In the genomic region with DNA sequence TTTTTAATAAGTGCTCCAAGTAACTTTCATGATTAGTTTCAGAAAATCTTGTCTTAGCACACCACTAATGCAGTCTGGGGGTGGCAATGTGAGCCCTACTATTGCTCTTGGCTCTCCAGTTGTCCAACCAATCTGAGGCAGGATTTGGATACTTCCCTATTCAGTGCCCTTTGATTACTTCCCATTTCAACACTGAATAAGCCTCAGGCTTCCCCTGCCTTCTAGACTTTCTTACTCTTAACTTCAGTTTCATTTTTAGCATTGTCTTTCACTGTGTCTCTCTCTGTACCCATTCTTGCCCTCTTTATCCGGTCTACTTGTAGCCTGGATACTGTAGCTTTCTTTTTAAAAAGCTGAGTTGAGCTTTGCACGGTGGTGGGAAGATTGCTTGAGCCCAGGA, we compare ENCODE assay signal across 9 cellular contexts.
A peak's percentile ranks its signal among the peaks of the same experiment; 100 is the strongest.
DNase-seq lines count a peak whose midpoint lies in the region; ATAC-seq, FAIRE-seq and TF ChIP-seq lines count a peak whose summit lies in the region.
"Had no signal": no experiment of that assay in that cellular context is flagged by ENCODE, and none has a peak within 500 bp of the region (broad histone marks: within the 10 kb centered on the region; RNA-seq: fewer than 3 reads in every experiment).

No MANE protein-coding gene starts in this region.

- H3K4me3 ChIP-seq in BLaER1 treated with 17β-estradiol and CSF1 and Interleukin-3, amounts not matched to agents 10 nM and 100 nM, result no peak overlapping the region

- H3K27me3 Mint-ChIP-seq in activated B cell treated with CpG ODN at 0.5 μM for 24 hours, result no peaks in the 10 kb centered on the region
- peaks cover 0 to 3% (median 1%) of the 10 kb centered on the region in 5 donors for H3K27me3 Mint-ChIP-seq in naive thymus-derived CD8-positive, alpha-beta T cell
- H3K27me3 Mint-ChIP-seq in WTC11 (ENCODE audit: low read depth), result no peaks in the 10 kb centered on the region; the same call in 1 of the 2 replicates

- H4K20me1 ChIP-seq in BLaER1 treated with 17β-estradiol and CSF1 and Interleukin-3, amounts not matched to agents 10 nM and 100 nM, result no peaks in the 10 kb centered on the region

- no peaks in the 10 kb centered on the region for H3K36me3 ChIP-seq in BLaER1 treated with 17β-estradiol and CSF1 and Interleukin-3, amounts not matched to agents 10 nM and 100 nM

- no peaks in the 10 kb centered on the region for H3K9me3 ChIP-seq in BLaER1 treated with 17β-estradiol and CSF1 and Interleukin-3, amounts not matched to agents 10 nM and 100 nM (replicated peaks in 1 of 11)

- CTCF ChIA-PET in activated B cell treated with CpG ODN at 0.5 μM for 24 hours (lab: Charles Lee), result interaction anchor here (0.6 kb wide), 1 partner anchor 114 kb away, joined by 3 read pairs; no protein-coding TSS in a partner anchor
- CTCF ChIA-PET in WTC11 (lab: Charles Lee), result no interaction called here

- H3K4me1 ChIP-seq in BLaER1 treated with 17β-estradiol and CSF1 and Interleukin-3, amounts not matched to agents 10 nM and 100 nM, result peaks cover 0 to 11% (median 4%) of the 10 kb centered on the region in 10 experiments; a peak in 11 of 20 replicates

- peak overlapping the region in 7 of 11 experiments; percentile 6 to 86 (median 59); a peak in 13 of 22 replicates for H3K4me2 ChIP-seq in BLaER1 treated with 17β-estradiol and CSF1 and Interleukin-3, amounts not matched to agents 10 nM and 100 nM

- H3K4me3 Mint-ChIP-seq in activated B cell treated with CpG ODN at 0.5 μM for 24 hours (peak overlapping the region; percentile 51), WTC11 (no peak overlapping the region)
- no peak overlapping the region for H3K4me3 Mint-ChIP-seq in naive thymus-derived CD8-positive, alpha-beta T cell

- TF ChIP-seq CTCF in activated B cell treated with CpG ODN at 0.5 μM for 24 hours (IDR thresholded peaks at IDR 0.05) (no peak), WTC11 (IDR thresholded peaks at IDR 0.05) (no peak)

- 0 out of 22 replicates have a peak overlapping the region, but pooled peaks of 1 of the 11 experiments have one; percentile 25 for H3K9ac ChIP-seq in BLaER1 treated with 17β-estradiol and CSF1 and Interleukin-3, amounts not matched to agents 10 nM and 100 nM

- intact Hi-C loops in activated B cell treated with CpG ODN at 0.5 μM for 24 hours (cut with micrococcal nuclease), result no loop called here

- DNase-seq in GM19239 (ENCODE audit: insufficient read length, low spot score) (no peak), activated B cell treated with CpG ODN at 0.5 μM for 24 hours (no peak), WTC11 (ENCODE audit: low spot score) (no peak)
- no peak for DNase-seq in naive thymus-derived CD8-positive, alpha-beta T cell
- no peak for DNase-seq in stimulated activated naive CD4-positive, alpha-beta T cell treated with Interleukin-2 at 50 U/mL for 16 hours (lab: John Stamatoyannopoulos, UW)
- DNase-seq in effector CD8-positive, alpha-beta T cell (lab: John Stamatoyannopoulos, UW), result no peak

- H3K27ac ChIP-seq in BLaER1 treated with 17β-estradiol and CSF1 and Interleukin-3, amounts not matched to agents 10 nM and 100 nM, result peak overlapping the region in 6 of 11 experiments; percentile 10 to 50 (median 34); a peak in 10 of 22 replicates
- H3K27ac ChIP-seq: VCaP had no signal

- FAIRE-seq in GM19239 (lab: Jason Lieb, UNC), result peak; percentile 86

- H3K27ac Mint-ChIP-seq in activated B cell treated with CpG ODN at 0.5 μM for 24 hours (peak overlapping the region; percentile 87), WTC11 (no peak overlapping the region)
- peak overlapping the region in 1 of 10 donors; percentile 59 for H3K27ac Mint-ChIP-seq in naive thymus-derived CD8-positive, alpha-beta T cell

- H3K27me3 ChIP-seq in BLaER1 treated with 17β-estradiol and CSF1 and Interleukin-3, amounts not matched to agents 10 nM and 100 nM, result no peaks in the 10 kb centered on the region

- no peaks in the 10 kb centered on the region for H3K9me3 Mint-ChIP-seq in activated B cell treated with CpG ODN at 0.5 μM for 24 hours
- H3K9me3 Mint-ChIP-seq in naive thymus-derived CD8-positive, alpha-beta T cell, result peaks cover 0 to 3% (median 0%) of the 10 kb centered on the region in 9 donors
- H3K9me3 Mint-ChIP-seq in WTC11, result 0 out of 2 replicates have a peak, but pooled peaks cover 3% of the 10 kb centered on the region

- POLR2A ChIA-PET in activated B cell treated with CpG ODN at 0.5 μM for 24 hours (lab: Charles Lee), result interaction anchor here (0.6 to 1.4 kb wide), 9 partner anchors 10 to 622 kb away, joined by 3 to 5 read pairs (median 3); no protein-coding TSS in a partner anchor
- POLR2A ChIA-PET in naive thymus-derived CD8-positive, alpha-beta T cell (lab: Charles Lee), result no interaction called here
- POLR2A ChIA-PET in WTC11 (lab: Charles Lee), result interaction anchor here (0.6 kb wide), 1 partner anchor 51 kb away, joined by 4 read pairs; no protein-coding TSS in a partner anchor

- ATAC-seq in HG03139 (IDR thresholded peaks at IDR 0.05; ENCODE audit: unreplicated experiment), result peak; percentile 88
- peak; percentile 95 for ATAC-seq in activated B cell treated with CpG ODN at 0.5 μM for 24 hours (ENCODE audit: low read depth)
- ATAC-seq in naive thymus-derived CD8-positive, alpha-beta T cell, result no peak
- no peak for ATAC-seq in WTC11

- H3K36me3 Mint-ChIP-seq in activated B cell treated with CpG ODN at 0.5 μM for 24 hours (ENCODE audit: low read depth), result no peaks in the 10 kb centered on the region
- H3K36me3 Mint-ChIP-seq in naive thymus-derived CD8-positive, alpha-beta T cell, result no peaks in the 10 kb centered on the region
- H3K36me3 Mint-ChIP-seq in WTC11, result no peaks in the 10 kb centered on the region

- peaks cover 20% of the 10 kb centered on the region for H3K4me1 Mint-ChIP-seq in activated B cell treated with CpG ODN at 0.5 μM for 24 hours
- peaks cover 0 to 14% (median 0%) of the 10 kb centered on the region in 4 donors for H3K4me1 Mint-ChIP-seq in naive thymus-derived CD8-positive, alpha-beta T cell
- peaks cover 4% of the 10 kb centered on the region for H3K4me1 Mint-ChIP-seq in WTC11

TF ChIP-seq in WTC11, 78 proteins besides CTCF, POLR2A, EP300 and RAD21 (continues in another document):
- no peak for TF ChIP-seq HMGA2 (CRISPR knock-in tag; IDR thresholded peaks at IDR 0.05)
- no peak for TF ChIP-seq ZSCAN18 (CRISPR knock-in tag; IDR thresholded peaks at IDR 0.05)
- TF ChIP-seq, protein P1, sequence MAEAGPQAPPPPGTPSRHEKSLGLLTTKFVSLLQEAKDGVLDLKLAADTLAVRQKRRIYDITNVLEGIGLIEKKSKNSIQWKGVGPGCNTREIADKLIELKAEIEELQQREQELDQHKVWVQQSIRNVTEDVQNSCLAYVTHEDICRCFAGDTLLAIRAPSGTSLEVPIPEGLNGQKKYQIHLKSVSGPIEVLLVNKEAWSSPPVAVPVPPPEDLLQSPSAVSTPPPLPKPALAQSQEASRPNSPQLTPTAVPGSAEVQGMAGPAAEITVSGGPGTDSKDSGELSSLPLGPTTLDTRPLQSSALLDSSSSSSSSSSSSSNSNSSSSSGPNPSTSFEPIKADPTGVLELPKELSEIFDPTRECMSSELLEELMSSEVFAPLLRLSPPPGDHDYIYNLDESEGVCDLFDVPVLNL (CRISPR knock-in tag; IDR thresholded peaks at IDR 0.05; ENCODE audit: borderline replicate concordance, low read depth), result no peak
- TF ChIP-seq ZNF232 (CRISPR knock-in tag; IDR thresholded peaks at IDR 0.05), result no peak
- no peak for TF ChIP-seq ZMAT4 (CRISPR knock-in tag; IDR thresholded peaks at IDR 0.05)
- no peak for TF ChIP-seq RORB (CRISPR knock-in tag; IDR thresholded peaks at IDR 0.05)
- TF ChIP-seq ZNF396 (CRISPR knock-in tag; IDR thresholded peaks at IDR 0.05; ENCODE audit: borderline replicate concordance), result no peak
- no peak for TF ChIP-seq E2F1 (CRISPR knock-in tag; IDR thresholded peaks at IDR 0.05)
- no peak for TF ChIP-seq FOXJ3 (CRISPR knock-in tag; IDR thresholded peaks at IDR 0.05; ENCODE audit: borderline replicate concordance)
- no peak for TF ChIP-seq NFATC4 (CRISPR knock-in tag; IDR thresholded peaks at IDR 0.05)

Comparison
In these comparisons a context has a peak if more than half of its experiments do, and no peak if none do; other contexts are left out.
1. ATAC-seq: peak in HG03139 (single experiment) and activated B cell treated with CpG ODN at 0.5 μM for 24 hours (single experiment); none in naive thymus-derived CD8-positive, alpha-beta T cell (0 of 2) and WTC11 (single experiment).